In the genomic region with DNA sequence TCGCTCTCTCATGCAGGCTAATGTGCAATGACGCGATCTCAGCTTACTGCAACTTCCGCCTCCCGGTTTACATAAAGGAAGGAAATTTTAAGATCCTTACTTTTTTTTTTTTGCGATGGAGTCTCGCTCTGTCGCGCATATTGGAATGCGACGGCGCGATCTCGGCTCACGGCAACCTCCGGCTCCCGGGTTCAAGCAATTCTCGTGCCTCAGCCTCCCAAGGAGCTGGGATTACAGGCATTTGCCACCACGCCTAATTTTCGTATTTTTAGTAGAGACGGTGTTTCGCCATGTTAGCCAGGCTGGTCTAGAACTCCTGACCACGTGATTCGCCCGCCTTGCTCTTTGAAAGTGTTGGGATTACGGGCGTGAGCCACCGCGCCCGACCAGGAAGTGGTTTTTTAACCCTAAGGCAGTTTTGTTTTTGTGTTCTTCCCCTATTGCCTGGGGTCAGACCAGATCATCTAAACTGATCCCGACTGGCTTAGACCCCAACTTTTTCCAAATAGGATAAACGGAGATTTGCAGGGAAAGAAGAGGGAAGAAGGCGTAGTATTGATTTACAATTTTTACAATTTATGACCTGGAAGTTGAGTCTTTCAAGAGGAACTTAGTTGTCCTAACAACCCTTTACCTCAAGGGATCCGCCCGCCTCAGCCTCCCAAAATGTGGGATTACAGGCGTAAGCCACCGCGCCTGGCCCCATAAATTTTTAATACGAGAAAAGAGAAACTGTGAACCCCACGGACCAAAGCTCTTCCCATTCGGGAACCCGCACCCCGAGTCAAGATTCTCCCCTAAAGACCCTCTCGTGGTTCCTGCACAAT, we compare ENCODE assay signal across 8 cellular contexts.
DNase-seq lines count a peak whose midpoint lies in the region; ATAC-seq and TF ChIP-seq lines count a peak whose summit lies in the region.

No MANE protein-coding gene starts in this region.

- H3K36me3 ChIP-seq in GM06990 (ENCODE audit: control insufficient read depth, insufficient read depth, low read length) = no peaks in the 10 kb centered on the region; the same call in 1 of the 2 replicates
- no peaks in the 10 kb centered on the region for H3K36me3 ChIP-seq in skeletal muscle tissue (ENCODE audit: control insufficient read depth in 3 of 3, insufficient read depth in 3 of 3, low read length in 3 of 3)

- H3K27me3 ChIP-seq in GM06990 (replicated peaks; ENCODE audit: control insufficient read depth, insufficient read depth, low read length) (no peaks in the 10 kb centered on the region), skeletal muscle tissue (ENCODE audit: control insufficient read depth in 3 of 3, insufficient read depth in 3 of 3, low read length in 3 of 3) (no peaks in the 10 kb centered on the region)

- H3K4me1 ChIP-seq in skeletal muscle tissue (ENCODE audit: control insufficient read depth in 3 of 3, insufficient read depth in 3 of 3, low read length in 3 of 3) = peaks cover 0 to 3% (median 0%) of the 10 kb centered on the region in 3 donors

- no peak for ATAC-seq in GM19035 (IDR thresholded peaks at IDR 0.05; ENCODE audit: unreplicated experiment)

- TF ChIP-seq CTCF in GM06990 (IDR thresholded peaks at IDR 0.05; ENCODE audit: insufficient read depth, low read length, poor library complexity, severe bottlenecking) (no peak), cardiac fibroblast (IDR thresholded peaks at IDR 0.05; ENCODE audit: low read depth, low read length) (no peak)

- peak overlapping the region; percentile 66 for H3K27ac ChIP-seq in skeletal muscle tissue (ENCODE audit: low read depth, low read length)

- H3K9me3 ChIP-seq in skeletal muscle tissue (ENCODE audit: control insufficient read depth in 3 of 3, low read length in 3 of 3) = no peaks in the 10 kb centered on the region

- peak overlapping the region; percentile 23 to 60 (median 47) for H3K9ac ChIP-seq in skeletal muscle tissue (ENCODE audit: low read depth in 1 of 3, low read length in 3 of 3)

- peak overlapping the region; percentile 76 for H3K4me3 ChIP-seq in GM06990 (replicated peaks; ENCODE audit: low read depth, low read length)
- peak overlapping the region; percentile 58 to 74 for H3K4me3 ChIP-seq in cardiac fibroblast (replicated peaks in 1 of 2; ENCODE audit: low read depth in 2 of 2, low read length in 2 of 2)
- H3K4me3 ChIP-seq in skeletal muscle tissue (ENCODE audit: low read length in 3 of 3) = peak overlapping the region; percentile 59 to 69 (median 68)

- DNase-seq in GM06990 (ENCODE audit: extremely low read depth, insufficient read length) = peak; percentile 39
- DNase-seq in RPMI7951 (ENCODE audit: low read depth) = peak; percentile 77
- peak; percentile 79 to 88 for DNase-seq in cardiac fibroblast (ENCODE audit: low read depth in 2 of 2)
- DNase-seq in inferior parietal cortex (ENCODE audit: extremely low spot score) = peak; percentile 37
- no peak for DNase-seq in NK-92 treated with Interleukin-12 subunit alpha and Interleukin-12 subunit beta, amount 100 ng/mL, for 24 hours (lab: John Stamatoyannopoulos, UW)
- DNase-seq in NCI-H128 (lab: John Stamatoyannopoulos, UW; ENCODE audit: unreplicated experiment) = no peak

Comparison
In these comparisons a context has a peak if more than half of its experiments do, and no peak if none do; other contexts are left out.
1. DNase-seq: peak in GM06990 (single experiment), RPMI7951 (single experiment), cardiac fibroblast (2 of 2) and inferior parietal cortex (single experiment); none in NK-92 treated with Interleukin-12 subunit alpha and Interleukin-12 subunit beta, amount 100 ng/mL, for 24 hours (single experiment) and NCI-H128 (single experiment).
2. Peak in every context shown above with its lines, with median percentiles within 50 percentile points of each other: H3K4me3 ChIP-seq.